21 cellular contexts compared by ENCODE assay signal in genomic region chr20:21632654-21633053, GRCh38.
DNase-seq lines count a peak whose midpoint lies in the region; ATAC-seq and TF ChIP-seq lines count a peak whose summit lies in the region.
"Had no signal": no experiment of that assay in that cellular context is flagged by ENCODE, and none has a peak within 500 bp of the region (broad histone marks: within the 10 kb centered on the region; RNA-seq: fewer than 3 reads in every experiment).

No MANE protein-coding gene starts in this region.

- 73 to 100% methylated on average over 1 to 3 of the region's 3 CpGs for WGBS in testis, 2 donors

- H2AFZ ChIP-seq in OCI-LY7 (ENCODE audit: low read length), result peak overlapping the region; percentile 87
- H2AFZ ChIP-seq in parathyroid adenoma, result peak overlapping the region; percentile 78

- no peak overlapping the region for H3K9ac ChIP-seq in parathyroid adenoma

- H3K27ac ChIP-seq in OCI-LY7 (ENCODE audit: low read depth, low read length, poor library complexity, severe bottlenecking) (no peak overlapping the region), parathyroid adenoma (peak overlapping the region; percentile 59), testis (no peak overlapping the region)
- H3K27ac ChIP-seq: 22Rv1, A549, HL-60 had no signal

- H3K36me3 ChIP-seq in OCI-LY7 (ENCODE audit: insufficient read depth, low read length) (no peaks in the 10 kb centered on the region), parathyroid adenoma (ENCODE audit: control insufficient read depth, insufficient read depth, low read length) (no peaks in the 10 kb centered on the region), testis (ENCODE audit: low read depth, missing control alignments) (no peaks in the 10 kb centered on the region)

- peak overlapping the region; percentile 33 for H3K4me2 ChIP-seq in OCI-LY7 (ENCODE audit: low read length)
- no peak overlapping the region for H3K4me2 ChIP-seq in parathyroid adenoma (ENCODE audit: low read length)
- H3K4me2 ChIP-seq: A549, GM23338 had no signal

- CTCF ChIA-PET in OCI-LY7 (lab: Charles Lee; ENCODE audit: unreplicated experiment), result no interaction called here

- no peaks in the 10 kb centered on the region for H4K20me1 ChIP-seq in OCI-LY7 (ENCODE audit: insufficient read depth, low read length)

- POLR2A ChIA-PET in OCI-LY7 (lab: Charles Lee), result no interaction called here

- H3K4me3 ChIP-seq in OCI-LY7 (ENCODE audit: low read depth, low read length, poor library complexity, severe bottlenecking), result no peak overlapping the region
- no peak overlapping the region for H3K4me3 ChIP-seq in parathyroid adenoma (ENCODE audit: low read depth, low read length)
- H3K4me3 ChIP-seq in testis, result no peak overlapping the region
- H3K4me3 ChIP-seq: A549, GM23338, K562 had no signal

- H3K79me2 ChIP-seq in OCI-LY7 (ENCODE audit: insufficient read depth, low read depth, low read length) (no peaks in the 10 kb centered on the region), parathyroid adenoma (peaks cover 11% of the 10 kb centered on the region)

- H3K4me1 ChIP-seq in OCI-LY7 (ENCODE audit: insufficient read depth, low read length, poor library complexity, severe bottlenecking), result peaks cover 56% of the 10 kb centered on the region
- H3K4me1 ChIP-seq in parathyroid adenoma, result peaks cover 13% of the 10 kb centered on the region
- no peaks in the 10 kb centered on the region for H3K4me1 ChIP-seq in testis
- H3K4me1 ChIP-seq: A549 had no signal

- TF ChIP-seq CTCF in OCI-LY7 (conservative IDR thresholded peaks at IDR 0.05; ENCODE audit: low read length), result no peak
- TF ChIP-seq CTCF in parathyroid adenoma (IDR thresholded peaks at IDR 0.05), result no peak
- TF ChIP-seq CTCF in testis (IDR thresholded peaks at IDR 0.05), result no peak

- H3K9me3 ChIP-seq in OCI-LY7 (ENCODE audit: low read length), result no peaks in the 10 kb centered on the region
- H3K9me3 ChIP-seq in parathyroid adenoma (ENCODE audit: control insufficient read depth, low read length), result no peaks in the 10 kb centered on the region
- H3K9me3 ChIP-seq in testis, result no peaks in the 10 kb centered on the region
- H3K9me3 ChIP-seq: A549 had no signal

- no peak for TF ChIP-seq POLR2A in testis (IDR thresholded peaks at IDR 0.05)

- DNase-seq in NCI-H2171 treated with DMSO at 0.1 percent for 48 hours (lab: John Stamatoyannopoulos, UW), result peak; percentile 29
- no peak for DNase-seq in NCI-H2171 (lab: John Stamatoyannopoulos, UW)
- DNase-seq in OCI-LY7 (ENCODE audit: low spot score), result peak; percentile 29
- no peak for DNase-seq in testis
- DNase-seq: AML-193; Calu3; CD8-positive, alpha-beta T cell; DMS79 treated with DMSO at 0.1 percent for 48 hours; GF-D8; H7; HFFc6; IMR-90 had no signal

- H3K9me2 ChIP-seq in OCI-LY7 (ENCODE audit: insufficient read depth, low read length), result no peaks in the 10 kb centered on the region

- no peaks in the 10 kb centered on the region for H3K27me3 ChIP-seq in parathyroid adenoma (ENCODE audit: control insufficient read depth, insufficient read depth, low read length)
- no peaks in the 10 kb centered on the region for H3K27me3 ChIP-seq in testis

- intact Hi-C loops in OCI-LY7 (cut with micrococcal nuclease; ENCODE audit: unreplicated experiment), result no loop called here
- intact Hi-C loops in testis (cut with DNase I; ENCODE audit: low total_unique reads), result no loop called here

- no TSS peak for BruUV-seq in OCI-LY7 (replicated peaks; lab: Mats Ljungman, UMichigan)

- no peak for ATAC-seq in GM18519 (IDR thresholded peaks at IDR 0.05; ENCODE audit: low FRiP score, unreplicated experiment)
- no peak for ATAC-seq in GM21723 (IDR thresholded peaks at IDR 0.05; ENCODE audit: unreplicated experiment)
- ATAC-seq: A549; CD8-positive, alpha-beta T cell; GM23338; HCT116; K562 had no signal

Comparison
In these comparisons a context has a peak if more than half of its experiments do, and no peak if none do; other contexts are left out.
1. DNase-seq: peak in NCI-H2171 treated with DMSO at 0.1 percent for 48 hours (single experiment) and OCI-LY7 (single experiment); none in NCI-H2171 (single experiment) and testis (single experiment).